Comparison of ENCODE assay signal across 24 cellular contexts in genomic region chr17:53093386-53093785, GRCh38.
A peak's percentile ranks its signal among the peaks of the same experiment; 100 is the strongest.
DNase-seq lines count a peak whose midpoint lies in the region; ATAC-seq and TF ChIP-seq lines count a peak whose summit lies in the region.
"Had no signal": no experiment of that assay in that cellular context is flagged by ENCODE, and none has a peak within 500 bp of the region (broad histone marks: within the 10 kb centered on the region; RNA-seq: fewer than 3 reads in every experiment).

No MANE protein-coding gene starts in this region.

- peaks cover 30% of the 10 kb centered on the region for H3K4me1 ChIP-seq in psoas muscle
- H3K4me1 ChIP-seq: A549, BE2C, HAP-1 had no signal

- WGBS in psoas muscle, 3 donors: 10 to 26% (median 20%) methylated on average over 1 of the region's 1 CpG

- no peak overlapping the region for H3K4me3 ChIP-seq in psoas muscle
- H3K4me3 ChIP-seq: A549; BLaER1 treated with 17β-estradiol and CSF1 and Interleukin-3, amounts not matched to agents 10 nM and 100 nM; GM12878; HAP-1 had no signal

- POLR2A ChIA-PET in MCF 10A (lab: Yijun Ruan, JAX): no interaction called here

- intact Hi-C loops in psoas muscle (cut with DNase I): no loop called here
- intact Hi-C loops in MCF 10A (cut with micrococcal nuclease): no loop called here

- H3K27ac Mint-ChIP-seq in stimulated activated naive CD8-positive, alpha-beta T cell treated with anti-CD3 and anti-CD28 coated beads, Interleukin-15, amount 100 ng/mL, for 72 hours: no peak overlapping the region
- H3K27ac Mint-ChIP-seq in MCF 10A (ENCODE audit: low read depth, unreplicated experiment): no peak overlapping the region
- H3K27ac Mint-ChIP-seq: CD14-positive monocyte; CD4-positive, alpha-beta T cell; CD8-positive, alpha-beta memory T cell; HFFc6 had no signal

- no TSS peak for BruUV-seq in MCF 10A (replicated peaks; lab: Mats Ljungman, UMichigan)

- H3K4me3 Mint-ChIP-seq in stimulated activated naive CD8-positive, alpha-beta T cell treated with anti-CD3 and anti-CD28 coated beads, Interleukin-15, amount 100 ng/mL, for 72 hours: no peak overlapping the region
- no peak overlapping the region for H3K4me3 Mint-ChIP-seq in MCF 10A (ENCODE audit: unreplicated experiment)
- H3K4me3 Mint-ChIP-seq: CD14-positive monocyte; CD4-positive, alpha-beta T cell; CD8-positive, alpha-beta memory T cell; HFFc6 had no signal

- no peaks in the 10 kb centered on the region for H3K27me3 Mint-ChIP-seq in stimulated activated naive CD8-positive, alpha-beta T cell treated with anti-CD3 and anti-CD28 coated beads, Interleukin-15, amount 100 ng/mL, for 72 hours
- H3K27me3 Mint-ChIP-seq in MCF 10A (ENCODE audit: insufficient read depth, unreplicated experiment): peaks cover 92% of the 10 kb centered on the region
- H3K27me3 Mint-ChIP-seq: CD4-positive, alpha-beta T cell had no signal

- no peaks in the 10 kb centered on the region for H3K4me1 Mint-ChIP-seq in stimulated activated naive CD8-positive, alpha-beta T cell treated with anti-CD3 and anti-CD28 coated beads, Interleukin-15, amount 100 ng/mL, for 72 hours
- no peaks in the 10 kb centered on the region for H3K4me1 Mint-ChIP-seq in MCF 10A (ENCODE audit: insufficient read depth, unreplicated experiment)
- H3K4me1 Mint-ChIP-seq: CD14-positive monocyte; CD8-positive, alpha-beta memory T cell had no signal

- peaks cover 0 to 23% of the 10 kb centered on the region in 2 donors for H3K9me3 Mint-ChIP-seq in stimulated activated naive CD8-positive, alpha-beta T cell treated with anti-CD3 and anti-CD28 coated beads, Interleukin-15, amount 100 ng/mL, for 72 hours
- no peaks in the 10 kb centered on the region for H3K9me3 Mint-ChIP-seq in MCF 10A (ENCODE audit: unreplicated experiment)

- no peaks in the 10 kb centered on the region for H3K9me3 ChIP-seq in psoas muscle
- H3K9me3 ChIP-seq: A549, BE2C, HAP-1 had no signal

- no peak for TF ChIP-seq CTCF in psoas muscle (IDR thresholded peaks at IDR 0.05)
- no peak for TF ChIP-seq CTCF in MCF 10A (IDR thresholded peaks at IDR 0.05; ENCODE audit: unreplicated experiment)
- TF ChIP-seq CTCF in GM20000 (IDR thresholded peaks at IDR 0.05; ENCODE audit: extremely low read depth, missing control alignments): no peak

- no peaks in the 10 kb centered on the region for H3K27me3 ChIP-seq in psoas muscle (ENCODE audit: insufficient read depth in 3 of 3, low read length in 2 of 3)
- H3K27me3 ChIP-seq: BE2C; BLaER1 treated with 17β-estradiol and CSF1 and Interleukin-3, amounts not matched to agents 10 nM and 100 nM had no signal

- DNase-seq in DMS 273 treated with DMSO at 0.1 percent for 48 hours (lab: John Stamatoyannopoulos, UW): peak; percentile 61
- peak; percentile 95 for DNase-seq in NCI-H69 (lab: John Stamatoyannopoulos, UW)
- DNase-seq in cerebellar nuclear complex (lab: John Stamatoyannopoulos, UW): peak; percentile 53 to 83
- DNase-seq in psoas muscle: no peak
- no peak for DNase-seq in stimulated activated naive CD8-positive, alpha-beta T cell treated with anti-CD3 and anti-CD28 coated beads, Interleukin-15, amount 100 ng/mL, for 72 hours
- DNase-seq in MCF 10A (ENCODE audit: unreplicated experiment): no peak
- no peak for DNase-seq in GM20000 (ENCODE audit: low spot score)
- DNase-seq: 8988T; ACHN; AML-193; BE2C; CD4-positive, alpha-beta T cell; CD8-positive, alpha-beta memory T cell; DMS153; DND-41; GDM1; GOT3; HFFc6 had no signal

- ATAC-seq in psoas muscle (peak; percentile 56 to 84 (median 80)), HG03439 (IDR thresholded peaks at IDR 0.05; ENCODE audit: unreplicated experiment) (no peak)
- ATAC-seq in stimulated activated naive CD8-positive, alpha-beta T cell treated with anti-CD3 and anti-CD28 coated beads, Interleukin-15, amount 100 ng/mL, for 72 hours: no peak
- ATAC-seq: A549, GM12878 had no signal

- no peaks in the 10 kb centered on the region for H3K36me3 Mint-ChIP-seq in MCF 10A (ENCODE audit: insufficient read depth, unreplicated experiment)
- H3K36me3 Mint-ChIP-seq: CD14-positive monocyte; CD8-positive, alpha-beta memory T cell had no signal

- H3K36me3 ChIP-seq in psoas muscle (ENCODE audit: insufficient read depth in 1 of 2, low read depth in 1 of 2): no peaks in the 10 kb centered on the region
- H3K36me3 ChIP-seq: BE2C; BLaER1 treated with 17β-estradiol and CSF1 and Interleukin-3, amounts not matched to agents 10 nM and 100 nM; HAP-1 had no signal

- CTCF ChIA-PET in MCF 10A (lab: Yijun Ruan, JAX): no interaction called here

- no peak overlapping the region for H3K27ac ChIP-seq in psoas muscle
- H3K27ac ChIP-seq: A549; BLaER1 treated with 17β-estradiol and CSF1 and Interleukin-3, amounts not matched to agents 10 nM and 100 nM had no signal

Comparison
In these comparisons a context has a peak if more than half of its experiments do, and no peak if none do; other contexts are left out.
1. DNase-seq: peak in DMS 273 treated with DMSO at 0.1 percent for 48 hours (single experiment), NCI-H69 (single experiment) and cerebellar nuclear complex (2 of 2); none in psoas muscle (0 of 2), stimulated activated naive CD8-positive, alpha-beta T cell treated with anti-CD3 and anti-CD28 coated beads, Interleukin-15, amount 100 ng/mL, for 72 hours (0 of 2), MCF 10A (single experiment) and GM20000 (single experiment).
2. ATAC-seq: peak in psoas muscle (4 of 4); none in HG03439 (single experiment) and stimulated activated naive CD8-positive, alpha-beta T cell treated with anti-CD3 and anti-CD28 coated beads, Interleukin-15, amount 100 ng/mL, for 72 hours (single experiment).